Comparison of ENCODE assay signal across 20 cellular contexts in genomic region chr12:123133701-123134100, GRCh38.
"Had no signal": no experiment of that assay in that cellular context is flagged by ENCODE, and none has a peak within 500 bp of the region (broad histone marks: within the 10 kb centered on the region; RNA-seq: fewer than 3 reads in every experiment).

No MANE protein-coding gene starts in this region.

- H3K4me1 ChIP-seq: testis had no signal

- H3K27ac ChIP-seq: cardiac muscle cell, epithelial cell of prostate, hepatocyte, parathyroid adenoma, right lobe of liver, testis had no signal

- H3K27me3 Mint-ChIP-seq: activated CD4-positive, alpha-beta T cell treated with anti-CD3 and anti-CD28 coated beads, Interleukin-2, amount 10 ng/mL, durations not matched to agents 7 days and 5 days had no signal

- H3K27ac Mint-ChIP-seq: activated CD4-positive, alpha-beta T cell treated with anti-CD3 and anti-CD28 coated beads, Interleukin-2, amount 10 ng/mL, durations not matched to agents 7 days and 5 days; activated naive CD4-positive, alpha-beta T cell treated with anti-CD3 and anti-CD28 coated beads, Interleukin-2, amount 50 U/mL, for 72 hours; activated T-cell treated with anti-CD3 and anti-CD28 coated beads, Interleukin-2, amount 50 U/mL, for 72 hours; nephron; stimulated activated effector memory CD8-positive, alpha-beta T cell treated with anti-CD3 and anti-CD28 coated beads, Interleukin-12 subunit alpha, Interleukin-12 subunit beta, amount 100 ng/mL, for 72 hours had no signal

- ATAC-seq: activated CD4-positive, CD25-positive, alpha-beta regulatory T cell treated with anti-CD3 and anti-CD28 coated beads, Interleukin-2, amount 50 U/mL, for 24 hours; activated naive CD4-positive, alpha-beta T cell treated with anti-CD3 and anti-CD28 coated beads, Interleukin-2, amount 50 U/mL, for 72 hours; activated T-cell treated with anti-CD3 and anti-CD28 coated beads, Interleukin-2, amount 50 U/mL, for 72 hours; stimulated activated effector memory CD8-positive, alpha-beta T cell treated with anti-CD3 and anti-CD28 coated beads, Interleukin-12 subunit alpha, Interleukin-12 subunit beta, amount 100 ng/mL, for 72 hours had no signal

- H3K4me3 ChIP-seq: cardiac muscle cell, hepatocyte, right lobe of liver, testis had no signal

- H3K4me1 Mint-ChIP-seq: nephron had no signal

- H3K27me3 ChIP-seq: cardiac muscle cell, hepatocyte, right lobe of liver, testis had no signal

- H3K9me3 Mint-ChIP-seq: activated CD4-positive, alpha-beta T cell treated with anti-CD3 and anti-CD28 coated beads, Interleukin-2, amount 10 ng/mL, durations not matched to agents 7 days and 5 days; activated T-cell treated with anti-CD3 and anti-CD28 coated beads, Interleukin-2, amount 50 U/mL, for 72 hours; nephron; stimulated activated effector memory CD8-positive, alpha-beta T cell treated with anti-CD3 and anti-CD28 coated beads, Interleukin-12 subunit alpha, Interleukin-12 subunit beta, amount 100 ng/mL, for 72 hours had no signal

- H3K9me3 ChIP-seq: right lobe of liver, testis had no signal

- FAIRE-seq: small intestine, urothelium cell line had no signal

- H3K4me3 Mint-ChIP-seq: activated CD4-positive, alpha-beta T cell treated with anti-CD3 and anti-CD28 coated beads, Interleukin-2, amount 10 ng/mL, durations not matched to agents 7 days and 5 days; activated T-cell treated with anti-CD3 and anti-CD28 coated beads, Interleukin-2, amount 50 U/mL, for 72 hours; nephron; stimulated activated effector memory CD8-positive, alpha-beta T cell treated with anti-CD3 and anti-CD28 coated beads, Interleukin-12 subunit alpha, Interleukin-12 subunit beta, amount 100 ng/mL, for 72 hours had no signal

- DNase-seq: activated CD4-positive, alpha-beta T cell treated with anti-CD3 and anti-CD28 coated beads, Interleukin-2, amount 10 ng/mL, durations not matched to agents 7 days and 5 days; activated effector memory CD4-positive, alpha-beta T cell treated with anti-CD3 and anti-CD28 coated beads, Interleukin-2, amount 50 U/mL, for 16 hours; activated T-cell treated with anti-CD3 and anti-CD28 coated beads, Interleukin-2, amount 50 U/mL, for 72 hours; dermis blood vessel endothelial cell; effector memory CD4-positive, alpha-beta T cell; foreskin fibroblast; small intestine; stimulated activated CD4-positive, alpha-beta T cell treated with anti-CD3 and anti-CD28 coated beads, Interleukin-4, amount 100 ng/mL, for 24 hours; T1000; testis had no signal

- H3K36me3 ChIP-seq: cardiac muscle cell, right lobe of liver had no signal

- H3K36me3 Mint-ChIP-seq: stimulated activated effector memory CD8-positive, alpha-beta T cell treated with anti-CD3 and anti-CD28 coated beads, Interleukin-12 subunit alpha, Interleukin-12 subunit beta, amount 100 ng/mL, for 72 hours had no signal
